Comparison of ENCODE assay signal across 31 cellular contexts in genomic region chr10:91253300-91253699, GRCh38.
"Had no signal": no experiment of that assay in that cellular context is flagged by ENCODE, and none has a peak within 500 bp of the region (broad histone marks: within the 10 kb centered on the region; RNA-seq: fewer than 3 reads in every experiment).

No MANE protein-coding gene starts in this region.

- H3K9me3 ChIP-seq: psoas muscle, right lobe of liver, sigmoid colon, suprapubic skin, testis, tibial artery, transverse colon, upper lobe of right lung, uterus had no signal

- H3K27me3 Mint-ChIP-seq: progenitor cell of endocrine pancreas; stimulated activated memory B cell treated with anti-CD40 and anti-IgM and Interleukin-4, amounts not matched to agents 10 μg/mL and 1 μg/mL and 100 μg/mL, for 72 hours; stimulated activated naive CD8-positive, alpha-beta T cell treated with anti-CD3 and anti-CD28 coated beads, Interleukin-15, amount 100 ng/mL, for 72 hours; type B pancreatic cell had no signal

- H3K9ac ChIP-seq: neural progenitor cell, parathyroid adenoma had no signal

- H3K79me2 ChIP-seq: parathyroid adenoma had no signal

- H3K4me1 ChIP-seq: neural progenitor cell, parathyroid adenoma, psoas muscle, right lobe of liver, sigmoid colon, suprapubic skin, testis, transverse colon, upper lobe of right lung, uterus had no signal

- H3K4me1 Mint-ChIP-seq: neural progenitor cell had no signal

- FAIRE-seq: small intestine had no signal

- H3K36me3 Mint-ChIP-seq: type B pancreatic cell had no signal

- H3K27ac ChIP-seq: neural progenitor cell, ovary, parathyroid adenoma, psoas muscle, right lobe of liver, sigmoid colon, spleen, suprapubic skin, testis, tibial artery, transverse colon, upper lobe of right lung, uterus had no signal

- DNase-seq: natural killer cell; occipital lobe; ovary; posterior cingulate gyrus; psoas muscle; right cardiac atrium; right lobe of liver; sigmoid colon; small intestine; spleen; stimulated activated CD4-positive, alpha-beta T cell treated with anti-CD3 and anti-CD28 coated beads, Interleukin-12 subunit alpha, Interleukin-12 subunit beta, amount 100 ng/mL, for 4 hours; stimulated activated CD4-positive, alpha-beta T cell treated with anti-CD3 and anti-CD28 coated beads, Interleukin-1b, Interleukin-23, amount 100 ng/mL, for 48 hours; stimulated activated CD4-positive, alpha-beta T cell treated with anti-CD3 and anti-CD28 coated beads, Interleukin-4, amount 100 ng/mL, for 1 hour; stimulated activated CD4-positive, alpha-beta T cell treated with anti-CD3 and anti-CD28 coated beads, Interleukin-4, amount 100 ng/mL, for 4 hours; stimulated activated CD8-positive, alpha-beta memory T cell treated with anti-CD3 and anti-CD28 coated beads, Interleukin-4, amount 100 ng/mL, for 48 hours; stimulated activated naive CD4-positive, alpha-beta T cell; stimulated activated naive CD8-positive, alpha-beta T cell treated with anti-CD3 and anti-CD28 coated beads, Interleukin-15, amount 100 ng/mL, for 72 hours; stimulated activated naive CD8-positive, alpha-beta T cell treated with anti-CD3 and anti-CD28 coated beads, Interleukin-15, Interleukin-2, amounts not matched to agents 100 U/mL and 50 U/mL, for 24 hours; substantia nigra; testis; tibial artery; transverse colon; upper lobe of right lung; uterus had no signal

- H2AFZ ChIP-seq: neural progenitor cell, parathyroid adenoma had no signal

- H3K4me3 Mint-ChIP-seq: natural killer cell; nephron; neural progenitor cell; stimulated activated memory B cell treated with anti-CD40 and anti-IgM and Interleukin-4, amounts not matched to agents 10 μg/mL and 1 μg/mL and 100 μg/mL, for 72 hours; stimulated activated naive CD8-positive, alpha-beta T cell treated with anti-CD3 and anti-CD28 coated beads, Interleukin-15, amount 100 ng/mL, for 72 hours; type B pancreatic cell had no signal

- H3K27ac Mint-ChIP-seq: natural killer cell; nephron; neural progenitor cell; progenitor cell of endocrine pancreas; stimulated activated memory B cell treated with anti-CD40 and anti-IgM and Interleukin-4, amounts not matched to agents 10 μg/mL and 1 μg/mL and 100 μg/mL, for 72 hours; stimulated activated naive CD8-positive, alpha-beta T cell treated with anti-CD3 and anti-CD28 coated beads, Interleukin-15, amount 100 ng/mL, for 72 hours; type B pancreatic cell had no signal

- H3K4me3 ChIP-seq: neural progenitor cell, ovary, psoas muscle, right lobe of liver, sigmoid colon, spleen, suprapubic skin, testis, tibial artery, transverse colon, upper lobe of right lung, uterus had no signal

- H3K36me3 ChIP-seq: neural progenitor cell, ovary, uterus had no signal

- ATAC-seq: natural killer cell; psoas muscle; right cardiac atrium; right lobe of liver; stimulated activated memory B cell treated with anti-CD40 and anti-IgM and Interleukin-4, amounts not matched to agents 10 μg/mL and 1 μg/mL and 100 μg/mL, for 72 hours; stimulated activated naive CD8-positive, alpha-beta T cell treated with anti-CD3 and anti-CD28 coated beads, Interleukin-15, amount 100 ng/mL, for 72 hours; stimulated activated naive CD8-positive, alpha-beta T cell treated with anti-CD3 and anti-CD28 coated beads, Interleukin-15, Interleukin-2, amounts not matched to agents 100 U/mL and 50 U/mL, for 24 hours; upper lobe of right lung had no signal

- H3K27me3 ChIP-seq: neural progenitor cell, ovary, right lobe of liver, sigmoid colon, spleen, suprapubic skin, testis, tibial artery, transverse colon, upper lobe of right lung, uterus had no signal

- H3K4me2 ChIP-seq: neural progenitor cell had no signal
